8 cellular contexts compared by ENCODE assay signal in the genomic region with DNA sequence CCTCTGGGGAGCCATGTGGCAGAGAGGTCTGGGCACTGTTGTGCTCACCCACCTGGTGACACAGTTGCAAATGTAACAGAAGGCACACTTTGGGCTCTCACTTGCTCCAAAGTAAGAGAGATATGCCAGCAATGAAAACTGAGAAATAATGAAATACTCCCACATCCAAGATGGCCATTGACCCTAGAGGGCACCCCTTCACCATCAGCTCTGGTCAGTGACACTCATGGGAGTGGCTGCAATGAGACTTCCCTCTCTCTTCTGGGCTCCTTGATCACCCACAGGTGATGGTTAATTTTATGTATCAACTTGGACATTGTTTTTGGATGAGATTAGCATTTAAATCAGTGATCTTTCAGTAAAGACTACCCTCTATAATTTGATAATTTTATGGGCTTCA.
"Had no signal": no experiment of that assay in that cellular context is flagged by ENCODE, and none has a peak within 500 bp of the region (broad histone marks: within the 10 kb centered on the region; RNA-seq: fewer than 3 reads in every experiment).

No MANE protein-coding gene starts in this region.

- H3K36me3 Mint-ChIP-seq: IgD-negative memory B cell had no signal

- FAIRE-seq: HepG2 had no signal

- H3K4me2 ChIP-seq: KMS-11 had no signal

- H3K27ac ChIP-seq: KMS-11 had no signal

- H3K4me3 Mint-ChIP-seq: IgD-negative memory B cell had no signal

- H3K4me1 Mint-ChIP-seq: IgD-negative memory B cell had no signal

- H3K27ac Mint-ChIP-seq: IgD-negative memory B cell had no signal

- H3K27me3 Mint-ChIP-seq: IgD-negative memory B cell had no signal

- DNase-seq: GOT3, H7, HCEC 1CT, Karpas-422, KBM-7 had no signal

- H3K9ac ChIP-seq: KMS-11 had no signal
